5 cellular contexts compared by ENCODE assay signal in the genomic region with DNA sequence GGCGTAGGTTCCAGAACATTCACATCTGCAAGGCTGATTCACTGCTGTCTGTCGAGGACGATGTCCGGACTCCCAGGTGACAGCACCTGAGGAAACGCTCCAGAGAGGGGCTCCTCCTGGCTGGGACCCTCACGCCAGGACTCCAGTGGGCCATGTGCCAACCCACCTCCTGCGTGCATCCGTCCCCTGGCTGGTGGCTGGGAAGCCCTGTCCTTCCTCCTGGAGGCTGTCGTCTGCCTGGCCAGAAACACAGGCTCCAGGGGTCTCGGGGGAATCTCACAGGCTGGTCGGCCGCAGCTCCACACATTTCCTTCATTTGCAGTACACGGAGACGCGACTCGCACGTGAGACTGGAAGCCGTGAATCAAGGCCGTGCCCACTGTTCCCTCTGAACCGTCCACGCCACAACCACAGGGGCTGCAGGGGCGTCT.
"Had no signal": no experiment of that assay in that cellular context is flagged by ENCODE, and none has a peak within 500 bp of the region (broad histone marks: within the 10 kb centered on the region; RNA-seq: fewer than 3 reads in every experiment).

No MANE protein-coding gene starts in this region.

- DNase-seq: activated gamma-delta T cell; activated naive CD8-positive, alpha-beta T cell treated with anti-CD3 and anti-CD28 coated beads for 36 hours; brain microvascular endothelial cell; stimulated activated CD4-positive, alpha-beta T cell treated with anti-CD3 and anti-CD28 coated beads, Interleukin-4, amount 100 ng/mL, for 24 hours had no signal

- H3K36me3 Mint-ChIP-seq: activated naive CD8-positive, alpha-beta T cell treated with anti-CD3 and anti-CD28 coated beads for 36 hours had no signal

- H3K27ac Mint-ChIP-seq: activated naive CD8-positive, alpha-beta T cell treated with anti-CD3 and anti-CD28 coated beads for 36 hours had no signal

- H3K4me3 Mint-ChIP-seq: activated naive CD8-positive, alpha-beta T cell treated with anti-CD3 and anti-CD28 coated beads for 36 hours; nephron had no signal

- H3K9me3 Mint-ChIP-seq: activated naive CD8-positive, alpha-beta T cell treated with anti-CD3 and anti-CD28 coated beads for 36 hours had no signal
